ENCODE assay signal across 8 cellular contexts in the genomic region with DNA sequence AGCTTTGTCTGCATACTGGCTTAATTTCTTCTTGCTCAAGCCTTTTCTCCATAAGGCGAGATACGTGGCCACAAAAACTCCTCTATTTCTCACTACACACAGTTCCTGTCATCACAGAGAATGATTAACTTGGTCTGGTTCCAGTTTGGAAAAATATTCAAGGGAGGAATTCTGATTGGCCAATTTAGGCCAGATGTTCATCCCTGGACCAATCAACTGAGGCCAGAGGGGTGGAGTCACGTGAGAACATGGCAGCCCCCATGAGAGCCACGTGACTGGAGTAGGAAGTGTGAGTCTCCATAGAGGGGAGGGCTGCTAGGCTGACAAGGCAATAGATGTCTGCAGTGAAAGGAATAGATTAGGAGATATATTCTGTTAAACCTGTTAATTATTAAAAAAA.
A peak's percentile ranks its signal among the peaks of the same experiment; 100 is the strongest.
DNase-seq lines count a peak whose midpoint lies in the region; ATAC-seq, FAIRE-seq and TF ChIP-seq lines count a peak whose summit lies in the region.
"Not testable (repeated sequence)": the region's sequence is repeated elsewhere in the genome, so short reads cannot be mapped to it uniquely, and the experiment has no call there.

No MANE protein-coding gene starts in this region.

- not testable (repeated sequence) for BruUV-seq in IMR-90 (replicated peaks; lab: Mats Ljungman, UMichigan); K562 (replicated peaks; lab: Mats Ljungman, UMichigan)

- not testable (repeated sequence) for H3K27ac ChIP-seq in IMR-90 (ENCODE audit: insufficient read depth, low read length); K562 (ENCODE audit: extremely low read depth, low read depth, low read length); mesendoderm (ENCODE audit: low read depth, low read length)

- not testable (repeated sequence) for H2AK5ac ChIP-seq in IMR-90 (ENCODE audit: low read depth, low read length); mesendoderm (ENCODE audit: low read length)

- DNase-seq in Caki2 (ENCODE audit: low read depth) (peak; percentile 64), NAMALWA (ENCODE audit: low spot score) (peak; percentile 84), SK-MEL-5 (ENCODE audit: low read depth, low spot score) (peak; percentile 25), K562 (ENCODE audit: extremely low read depth in 1 of 4, low spot score in 3 of 4) (peak; percentile 66 to 72 (median 70)), fibroblast of mammary gland (ENCODE audit: low read depth) (peak; percentile 10), mesendoderm (peak; percentile 45)
- not testable (repeated sequence) for DNase-seq in GM18507 (ENCODE audit: extremely low spot score, insufficient read length, low read depth); IMR-90

- not testable (repeated sequence) for H4K8ac ChIP-seq in IMR-90 (ENCODE audit: low read depth in 2 of 2, low read length in 2 of 2); mesendoderm (ENCODE audit: low read depth, low read length)

- not testable (repeated sequence) for H3K23ac ChIP-seq in IMR-90 (ENCODE audit: low read depth, low read length); mesendoderm (ENCODE audit: low read length)

- not testable (repeated sequence) for H3K56ac ChIP-seq in IMR-90 (ENCODE audit: extremely low read depth, insufficient read depth, low read length); mesendoderm (ENCODE audit: low read length)

- intact Hi-C loops in IMR-90 (cut with micrococcal nuclease); K562 (cut with micrococcal nuclease): not testable (repeated sequence)

- CTCF ChIA-PET in IMR-90 (lab: Yijun Ruan, JAX); K562 (lab: Yijun Ruan, JAX; ENCODE audit: low intra/inter-chr PET ratio): not testable (repeated sequence)

- not testable (repeated sequence) for H2BK15ac ChIP-seq in IMR-90 (ENCODE audit: low read depth, low read length); mesendoderm (replicated peaks; ENCODE audit: low read depth)

- not testable (repeated sequence) for TF ChIP-seq RAD21 in IMR-90 (IDR thresholded peaks at IDR 0.05; ENCODE audit: low read length); K562 (CRISPR knock-in tag; conservative IDR thresholded peaks at IDR 0.05 in 1 of 2, IDR thresholded peaks at IDR 0.05 in 1 of 2)

- H3K79me1 ChIP-seq in IMR-90 (ENCODE audit: low read depth in 1 of 2, low read length in 2 of 2); mesendoderm (ENCODE audit: low read length): not testable (repeated sequence)

- not testable (repeated sequence) for H3K4ac ChIP-seq in IMR-90 (ENCODE audit: low read depth, low read length); mesendoderm (ENCODE audit: low read depth, low read length)

- no CpG with 5 or more reads among the region's 4 CpGs for WGBS in IMR-90 (ENCODE audit: extremely low coverage in 2 of 2, insufficient read length in 1 of 2), 2 experiments
- 16% methylated on average over 4 of the region's 4 CpGs for WGBS in K562 (ENCODE audit: insufficient coverage, low coverage, missing lambda C conversion rate)
- WGBS in mesendoderm (ENCODE audit: extremely low coverage, insufficient coverage, low lambda C conversion rate) = no CpG with 5 or more reads among the region's 4 CpGs

- H3K14ac ChIP-seq in IMR-90 (replicated peaks; ENCODE audit: low read depth, low read length) = not testable (repeated sequence)

- in situ Hi-C loops in Caki2 (cut with HindIII; ENCODE audit: low pct_unique_long_range_greater_than_20kb, low sequenced_read_pairs); IMR-90 (cut with MboI; ENCODE audit: low sequenced_read_pairs); SK-MEL-5 (cut with HindIII; ENCODE audit: low pct_unique_long_range_greater_than_20kb, low sequenced_read_pairs); K562 (cut with MboI): not testable (repeated sequence)

- not testable (repeated sequence) for H3K4me2 ChIP-seq in IMR-90 (ENCODE audit: low read depth, low read length); K562 (ENCODE audit: insufficient read depth, low read length); mesendoderm (ENCODE audit: low read length)

- not testable (repeated sequence) for H4K20me1 ChIP-seq in IMR-90 (ENCODE audit: insufficient read depth, low read length); K562 (replicated peaks; ENCODE audit: control insufficient read depth, insufficient read depth, low read length)

- ATAC-seq in IMR-90 (ENCODE audit: low read depth); K562: not testable (repeated sequence)

- peak; percentile 5 for FAIRE-seq in GM18507 (lab: Jason Lieb, UNC)
- peak; percentile 46 for FAIRE-seq in K562 (lab: Jason Lieb, UNC)

- not testable (repeated sequence) for TF ChIP-seq EP300 in K562 (IDR thresholded peaks at IDR 0.05; ENCODE audit: low read length)

- TF ChIP-seq CTCF in IMR-90 (conservative IDR thresholded peaks at IDR 0.05; ENCODE audit: low read depth, low read length); K562 (IDR thresholded peaks at IDR 0.05 in 2 of 3, conservative IDR thresholded peaks at IDR 0.05 in 1 of 3; ENCODE audit: insufficient read depth in 2 of 3, low read depth in 1 of 3, low read length in 3 of 3); fibroblast of mammary gland (conservative IDR thresholded peaks at IDR 0.05; ENCODE audit: control insufficient read depth, insufficient read depth, low read depth, low read length): not testable (repeated sequence)

- not testable (repeated sequence) for H2BK20ac ChIP-seq in IMR-90 (ENCODE audit: low read depth, low read length)

- not testable (repeated sequence) for H3K79me2 ChIP-seq in K562 (ENCODE audit: control insufficient read depth, insufficient read depth, low read length); mesendoderm (ENCODE audit: control insufficient read depth, insufficient read depth, low read length)

- H4K91ac ChIP-seq in IMR-90 (ENCODE audit: insufficient read depth, low read depth, low read length) = not testable (repeated sequence)

- H2BK5ac ChIP-seq in IMR-90 (ENCODE audit: low read depth, low read length, poor library complexity, severe bottlenecking); mesendoderm (ENCODE audit: low read length): not testable (repeated sequence)

- dilution Hi-C loops in IMR-90 (cut with HindIII; ENCODE audit: low sequenced_read_pairs, unreplicated experiment) = not testable (repeated sequence)

- H2AK9ac ChIP-seq in IMR-90 (replicated peaks; ENCODE audit: low read depth, low read length, poor library complexity) = not testable (repeated sequence)

- H3K9ac ChIP-seq in IMR-90 (ENCODE audit: low read depth, low read length); K562 (ENCODE audit: insufficient read depth in 1 of 2, low read depth in 2 of 2, low read length in 2 of 2); mesendoderm (ENCODE audit: low read length): not testable (repeated sequence)

- H3K9me1 ChIP-seq in IMR-90 (ENCODE audit: insufficient read depth, low read length); K562 (ENCODE audit: control insufficient read depth, insufficient read depth, low read length): not testable (repeated sequence)

- H3K27me3 ChIP-seq in IMR-90 (ENCODE audit: control insufficient read depth, insufficient read depth, low read length); K562 (ENCODE audit: control insufficient read depth in 2 of 2, insufficient read depth in 2 of 2, low read length in 2 of 2); mesendoderm (ENCODE audit: insufficient read depth, low read length, poor library complexity): not testable (repeated sequence)

- not testable (repeated sequence) for H4K5ac ChIP-seq in IMR-90 (ENCODE audit: low read depth, low read length); mesendoderm (ENCODE audit: low read length)

- H3K4me3 ChIP-seq in IMR-90 (ENCODE audit: insufficient read depth, low read depth, low read length); K562; fibroblast of mammary gland (ENCODE audit: control insufficient read depth, low read depth, low read length); mesendoderm (ENCODE audit: low read length): not testable (repeated sequence)

- not testable (repeated sequence) for H2AFZ ChIP-seq in IMR-90 (replicated peaks; ENCODE audit: low read length, poor library complexity)
- peak overlapping the region; percentile 84; the same call in 1 of the 2 replicates for H2AFZ ChIP-seq in K562 (ENCODE audit: low read depth, low read length)

- not testable (repeated sequence) for H3K18ac ChIP-seq in IMR-90 (ENCODE audit: low read depth, low read length); mesendoderm (ENCODE audit: low read length)

- H2BK120ac ChIP-seq in IMR-90 (ENCODE audit: low read depth, low read length); mesendoderm (ENCODE audit: low read depth, low read length): not testable (repeated sequence)

- H3K9me3 ChIP-seq in IMR-90 (ENCODE audit: control insufficient read depth, insufficient read depth, low read length); K562 (replicated peaks; ENCODE audit: control insufficient read depth, insufficient read depth, low read depth, low read length): not testable (repeated sequence)

- not testable (repeated sequence) for TF ChIP-seq POLR2A in IMR-90 (IDR thresholded peaks at IDR 0.05; ENCODE audit: low read depth, low read length); K562 (conservative IDR thresholded peaks at IDR 0.05)

- H3K4me1 ChIP-seq in IMR-90 (ENCODE audit: control insufficient read depth, insufficient read depth, low read length); mesendoderm (ENCODE audit: control insufficient read depth, low read depth, low read length): not testable (repeated sequence)
- peaks cover 0 to 22% of the 10 kb centered on the region in 2 experiments; a peak in 2 of 5 replicates for H3K4me1 ChIP-seq in K562 (replicated peaks in 1 of 2; ENCODE audit: control insufficient read depth in 2 of 2, insufficient read depth in 2 of 2, low read length in 2 of 2)

- POLR2A ChIA-PET in IMR-90 (lab: Charles Lee; ENCODE audit: unreplicated experiment); K562 (lab: Yijun Ruan, JAX): not testable (repeated sequence)

- H3K36me3 ChIP-seq in IMR-90 (ENCODE audit: control insufficient read depth, insufficient read depth, low read length); K562 (ENCODE audit: control insufficient read depth, insufficient read depth, low read length); mesendoderm (ENCODE audit: control insufficient read depth, insufficient read depth, low read length): not testable (repeated sequence)
